8 cellular contexts compared by ENCODE assay signal in the genomic region with DNA sequence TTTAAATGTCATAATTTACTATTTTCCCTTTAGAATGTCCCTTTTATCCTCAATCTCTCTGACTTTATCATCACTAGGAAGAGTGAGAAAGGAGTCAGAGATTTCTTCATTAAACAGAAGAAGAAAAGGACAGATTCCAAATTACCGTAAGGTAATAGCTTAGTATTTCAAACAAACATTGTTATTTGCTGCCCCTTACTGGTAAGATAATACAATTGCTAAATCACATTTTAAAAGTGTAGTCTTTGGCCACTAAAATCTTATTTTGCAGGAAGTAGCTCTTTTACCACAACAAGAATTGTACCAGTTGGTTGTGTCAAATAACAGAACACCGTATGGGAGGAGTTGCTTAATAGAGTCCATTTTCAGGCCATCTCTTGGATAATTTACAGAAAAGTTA. TPM values are rescaled to one million over a fixed set of nuclear protein-coding genes. Genes with fewer than 3 reads are reported as not detected.
DNase-seq lines count a peak whose midpoint lies in the region; ATAC-seq and TF ChIP-seq lines count a peak whose summit lies in the region.

No MANE protein-coding gene starts in this region.

- H3K4me3 Mint-ChIP-seq in T-cell, result no peak overlapping the region

- ATAC-seq in HG03175 (IDR thresholded peaks at IDR 0.05; ENCODE audit: unreplicated experiment), result peak; percentile 56
- peak; percentile 45 to 70 (median 66) for ATAC-seq in T-cell (replicated peaks in 1 of 4)
- ATAC-seq in HG03521 (IDR thresholded peaks at IDR 0.05; ENCODE audit: unreplicated experiment), result no peak

- peaks cover 0 to 5% of the 10 kb centered on the region in 2 donors for H3K27me3 Mint-ChIP-seq in T-cell

- H2AFZ ChIP-seq in hepatocyte, result no peak overlapping the region

- H3K9me3 ChIP-seq in hepatocyte (ENCODE audit: low read depth), result no peaks in the 10 kb centered on the region

- CTCF ChIA-PET in T-cell (lab: Charles Lee), result interaction anchor here (0.6 to 2.2 kb wide), 25 partner anchors 9 to 833 kb away, joined by 3 to 34 read pairs (median 4); a partner anchor contains a TSS

- no peak overlapping the region for H3K4me2 ChIP-seq in hepatocyte

- H3K4me1 Mint-ChIP-seq in T-cell, result peaks cover 6 to 14% (median 11%) of the 10 kb centered on the region in 3 donors

- no peaks in the 10 kb centered on the region for H3K9me2 ChIP-seq in hepatocyte (replicated peaks; ENCODE audit: insufficient read depth)

- no peaks in the 10 kb centered on the region for H3K36me3 Mint-ChIP-seq in T-cell

- H3K79me2 ChIP-seq in hepatocyte, result no peaks in the 10 kb centered on the region

- WGBS in hepatocyte (ENCODE audit: low lambda C conversion rate, missing lambda C conversion rate), result 29% methylated on average over 2 of the region's 2 CpGs

- no peaks in the 10 kb centered on the region for H3K27me3 ChIP-seq in hepatocyte

- H3K36me3 ChIP-seq in hepatocyte (replicated peaks; ENCODE audit: insufficient read depth, low read depth), result no peaks in the 10 kb centered on the region

- H3K27ac ChIP-seq in hepatocyte, result no peak overlapping the region

- H3K9me3 Mint-ChIP-seq in T-cell, result no peaks in the 10 kb centered on the region

- DNase-seq in NCI-H748 (lab: John Stamatoyannopoulos, UW; ENCODE audit: unreplicated experiment) (peak; percentile 38), NCI-H748 treated with DMSO at 0.1 percent for 48 hours (lab: John Stamatoyannopoulos, UW) (no peak), T-cell (no peak), hepatocyte (ENCODE audit: low spot score) (no peak), DMS153 (lab: John Stamatoyannopoulos, UW) (no peak)
- no peak for DNase-seq in stimulated activated CD4-positive, alpha-beta T cell treated with anti-CD3 and anti-CD28 coated beads, Interleukin-4, amount 100 ng/mL, for 1 hour

- H3K4me3 ChIP-seq in hepatocyte, result no peak overlapping the region

- peak; percentile 54 for TF ChIP-seq CTCF in hepatocyte (IDR thresholded peaks at IDR 0.05; ENCODE audit: poor library complexity)

- H4K20me1 ChIP-seq in hepatocyte (ENCODE audit: insufficient read depth, poor library complexity, severe bottlenecking), result no peaks in the 10 kb centered on the region

- POLR2A ChIA-PET in T-cell (lab: Charles Lee), result interaction anchor here (0.6 kb wide), 2 partner anchors 101 to 712 kb away, joined by 3 to 4 read pairs; no protein-coding TSS in a partner anchor

- no peak overlapping the region for H3K27ac Mint-ChIP-seq in T-cell

- no peaks in the 10 kb centered on the region for H3K4me1 ChIP-seq in hepatocyte (ENCODE audit: insufficient read depth)

RNA-seq across cellular contexts. Expression of a gene that starts 53.7 kb away (rescaled TPM):
- total RNA-seq in T-cell (100 to 1,000 TPM in 4 of 5 donors, 10 to 100 TPM in 1; 95.7 to 131 (median 112) TPM), hepatocyte (75.9 and 84.0 TPM in 2 replicates)
- 41.8 and 46.6 TPM in 2 replicates for polyA plus RNA-seq in hepatocyte

RNA-seq across cellular contexts. Expression of a gene that starts 54.0 kb away (rescaled TPM):
- 10 to 100 TPM; 14.1 to 21.5 (median 17.1) TPM for total RNA-seq in T-cell
- total RNA-seq in hepatocyte, result 16.2 and 20.5 TPM in 2 replicates
- polyA plus RNA-seq in hepatocyte, result 6.3 and 6.9 TPM in 2 replicates
